In genomic region chr12:48630346-48630745, GRCh38 we compare ENCODE assay signal across 8 cellular contexts.
"Had no signal": no experiment of that assay in that cellular context is flagged by ENCODE, and none has a peak within 500 bp of the region (broad histone marks: within the 10 kb centered on the region; RNA-seq: fewer than 3 reads in every experiment).

No MANE protein-coding gene starts in this region.

- DNase-seq: GOT3, H9, HCEC 1CT, IMR-90, KG1 had no signal

- H2AFZ ChIP-seq: GM23248 had no signal

- FAIRE-seq: HTR-8/SVneo, K562 had no signal

- H3K4me3 ChIP-seq: GM23248, K562 had no signal

- H3K9me3 Mint-ChIP-seq: H9 had no signal

- ATAC-seq: K562 had no signal

- H3K27ac ChIP-seq: GM23248 had no signal

- H3K27ac Mint-ChIP-seq: H9 had no signal

- H3K9ac ChIP-seq: GM23248 had no signal

- H3K4me3 Mint-ChIP-seq: H9 had no signal
